In the genomic region with DNA sequence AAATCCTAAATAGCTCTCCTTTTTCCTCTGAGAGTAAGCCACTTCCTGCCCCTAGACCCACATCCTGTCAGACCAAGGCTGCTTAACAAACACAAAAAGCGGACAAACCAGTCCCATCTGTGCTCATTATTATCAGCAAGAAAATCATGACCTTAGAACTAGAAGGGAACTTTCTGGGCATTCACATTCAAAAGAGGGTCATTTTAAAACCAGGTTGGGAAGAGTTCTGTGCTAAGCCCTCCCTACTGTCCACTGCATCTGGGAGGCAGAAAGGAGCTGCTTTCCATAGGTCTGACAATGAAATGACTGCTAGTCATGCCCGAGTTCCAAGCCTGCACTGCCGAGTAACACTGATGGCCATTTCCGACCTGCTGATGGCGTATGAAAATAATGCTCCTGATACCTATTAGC, we compare ENCODE assay signal across 1 cellular context.
TF ChIP-seq lines count a peak whose summit lies in the region.

No MANE protein-coding gene starts in this region.

TF ChIP-seq in GM12878, 131 proteins besides CTCF, POLR2A, EP300 and RAD21 (continued from another document):
- TF ChIP-seq ETV6 (conservative IDR thresholded peaks at IDR 0.05 in 1 of 2, IDR thresholded peaks at IDR 0.05 in 1 of 2; ENCODE audit: borderline replicate concordance in 1 of 2, low read depth in 1 of 2): peak in 1 of 2 experiments; percentile 85; a peak in 2 of 4 replicates
- TF ChIP-seq TCF3 (IDR thresholded peaks at IDR 0.05; ENCODE audit: borderline replicate concordance, insufficient read depth, low read depth, low read length): no peak
- TF ChIP-seq, protein P1, sequence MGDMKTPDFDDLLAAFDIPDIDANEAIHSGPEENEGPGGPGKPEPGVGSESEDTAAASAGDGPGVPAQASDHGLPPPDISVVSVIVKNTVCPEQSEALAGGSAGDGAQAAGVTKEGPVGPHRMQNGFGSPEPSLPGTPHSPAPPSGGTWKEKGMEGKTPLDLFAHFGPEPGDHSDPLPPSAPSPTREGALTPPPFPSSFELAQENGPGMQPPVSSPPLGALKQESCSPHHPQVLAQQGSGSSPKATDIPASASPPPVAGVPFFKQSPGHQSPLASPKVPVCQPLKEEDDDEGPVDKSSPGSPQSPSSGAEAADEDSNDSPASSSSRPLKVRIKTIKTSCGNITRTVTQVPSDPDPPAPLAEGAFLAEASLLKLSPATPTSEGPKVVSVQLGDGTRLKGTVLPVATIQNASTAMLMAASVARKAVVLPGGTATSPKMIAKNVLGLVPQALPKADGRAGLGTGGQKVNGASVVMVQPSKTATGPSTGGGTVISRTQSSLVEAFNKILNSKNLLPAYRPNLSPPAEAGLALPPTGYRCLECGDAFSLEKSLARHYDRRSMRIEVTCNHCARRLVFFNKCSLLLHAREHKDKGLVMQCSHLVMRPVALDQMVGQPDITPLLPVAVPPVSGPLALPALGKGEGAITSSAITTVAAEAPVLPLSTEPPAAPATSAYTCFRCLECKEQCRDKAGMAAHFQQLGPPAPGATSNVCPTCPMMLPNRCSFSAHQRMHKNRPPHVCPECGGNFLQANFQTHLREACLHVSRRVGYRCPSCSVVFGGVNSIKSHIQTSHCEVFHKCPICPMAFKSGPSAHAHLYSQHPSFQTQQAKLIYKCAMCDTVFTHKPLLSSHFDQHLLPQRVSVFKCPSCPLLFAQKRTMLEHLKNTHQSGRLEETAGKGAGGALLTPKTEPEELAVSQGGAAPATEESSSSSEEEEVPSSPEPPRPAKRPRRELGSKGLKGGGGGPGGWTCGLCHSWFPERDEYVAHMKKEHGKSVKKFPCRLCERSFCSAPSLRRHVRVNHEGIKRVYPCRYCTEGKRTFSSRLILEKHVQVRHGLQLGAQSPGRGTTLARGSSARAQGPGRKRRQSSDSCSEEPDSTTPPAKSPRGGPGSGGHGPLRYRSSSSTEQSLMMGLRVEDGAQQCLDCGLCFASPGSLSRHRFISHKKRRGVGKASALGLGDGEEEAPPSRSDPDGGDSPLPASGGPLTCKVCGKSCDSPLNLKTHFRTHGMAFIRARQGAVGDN (IDR thresholded peaks at IDR 0.05): no peak
- no peak for TF ChIP-seq MYC (IDR thresholded peaks at IDR 0.05; ENCODE audit: insufficient read depth, insufficient read length, insufficient replicate concordance, low read length, severe bottlenecking)
- no peak for TF ChIP-seq SMAD1 (IDR thresholded peaks at IDR 0.05; ENCODE audit: low read depth, partially characterized antibody)
- no peak for TF ChIP-seq ZNF207 (IDR thresholded peaks at IDR 0.05; ENCODE audit: borderline replicate concordance)
- TF ChIP-seq IKZF1 (conservative IDR thresholded peaks at IDR 0.05): peak; percentile 23; the same call in 1 of the 2 replicates
- TF ChIP-seq, protein P2, sequence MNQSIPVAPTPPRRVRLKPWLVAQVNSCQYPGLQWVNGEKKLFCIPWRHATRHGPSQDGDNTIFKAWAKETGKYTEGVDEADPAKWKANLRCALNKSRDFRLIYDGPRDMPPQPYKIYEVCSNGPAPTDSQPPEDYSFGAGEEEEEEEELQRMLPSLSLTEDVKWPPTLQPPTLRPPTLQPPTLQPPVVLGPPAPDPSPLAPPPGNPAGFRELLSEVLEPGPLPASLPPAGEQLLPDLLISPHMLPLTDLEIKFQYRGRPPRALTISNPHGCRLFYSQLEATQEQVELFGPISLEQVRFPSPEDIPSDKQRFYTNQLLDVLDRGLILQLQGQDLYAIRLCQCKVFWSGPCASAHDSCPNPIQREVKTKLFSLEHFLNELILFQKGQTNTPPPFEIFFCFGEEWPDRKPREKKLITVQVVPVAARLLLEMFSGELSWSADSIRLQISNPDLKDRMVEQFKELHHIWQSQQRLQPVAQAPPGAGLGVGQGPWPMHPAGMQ (IDR thresholded peaks at IDR 0.05; ENCODE audit: borderline replicate concordance): no peak
- 0 out of 2 replicates have a peak, but pooled peaks have one; percentile 37 for TF ChIP-seq CBX5 (IDR thresholded peaks at IDR 0.05; ENCODE audit: low read depth)
- TF ChIP-seq ZSCAN29 (IDR thresholded peaks at IDR 0.05): no peak
